Comparison of ENCODE assay signal across 1 cellular context in the genomic region with DNA sequence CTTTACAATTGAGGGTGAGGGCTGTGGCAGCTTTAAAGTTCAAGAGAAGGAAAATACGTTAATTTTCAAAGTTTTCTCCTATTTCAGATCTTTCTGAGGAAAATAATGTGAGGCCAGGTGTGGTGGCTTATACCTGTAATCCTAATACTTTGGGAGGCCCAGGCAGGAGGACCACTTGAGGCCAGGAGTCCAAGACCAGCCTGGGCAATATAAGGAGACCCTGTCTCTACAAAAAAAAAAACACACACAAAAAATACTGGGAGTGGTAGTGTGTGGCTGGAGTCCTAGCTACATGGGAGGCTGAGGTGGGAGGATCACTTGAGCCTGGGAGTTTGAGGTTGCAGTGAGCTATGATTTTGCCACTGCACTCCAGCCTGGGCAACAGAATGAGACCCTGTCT. TPM values are rescaled to one million over a fixed set of nuclear protein-coding genes. Genes with fewer than 3 reads are reported as not detected.
"Had no signal": no experiment of that assay in that cellular context is flagged by ENCODE, and none has a peak within 500 bp of the region (broad histone marks: within the 10 kb centered on the region; RNA-seq: fewer than 3 reads in every experiment).

No MANE protein-coding gene starts in this region.

RNA-seq across cellular contexts. Expression of gene CACNA1D, which starts 16.7 kb away (rescaled TPM):
- polyA plus RNA-seq: IgD-negative memory B cell had no signal
